In the genomic region with DNA sequence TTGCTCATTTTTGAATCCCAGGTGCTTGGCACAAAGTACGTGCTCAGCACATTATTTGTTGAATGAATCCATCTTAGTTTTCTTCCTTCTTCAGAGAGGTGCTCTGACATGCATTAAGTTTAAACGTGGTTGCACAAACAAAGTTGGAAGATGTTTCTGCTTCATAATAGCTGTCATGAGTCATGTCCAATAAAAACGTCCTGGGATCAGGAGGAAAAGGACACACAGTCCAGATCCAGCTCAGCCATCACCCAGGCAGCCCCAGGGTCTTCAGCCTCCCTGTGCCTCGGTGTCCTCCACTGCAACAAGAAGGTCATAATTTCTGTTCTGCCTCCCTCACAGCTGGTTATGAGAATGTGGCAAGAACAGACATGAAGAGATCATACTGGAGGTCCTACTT, we compare ENCODE assay signal across 13 cellular contexts. TPM values are rescaled to one million over a fixed set of nuclear protein-coding genes. Genes with fewer than 3 reads are reported as not detected.
DNase-seq lines count a peak whose midpoint lies in the region; ATAC-seq and TF ChIP-seq lines count a peak whose summit lies in the region.
"Had no signal": no experiment of that assay in that cellular context is flagged by ENCODE, and none has a peak within 500 bp of the region (broad histone marks: within the 10 kb centered on the region; RNA-seq: fewer than 3 reads in every experiment).

No MANE protein-coding gene starts in this region.

- WGBS in right cardiac atrium, result 47% methylated on average over 4 of the region's 4 CpGs

- DNase-seq in right cardiac atrium (peak in 1 of 3 donors; percentile 23), Right ventricle myocardium inferior (ENCODE audit: missing footprints) (no peak), RWPE2 (ENCODE audit: low spot score) (no peak), left colon (no peak), SIG-M5 treated with dmso at 0.1 percent for 504 hours (lab: John Stamatoyannopoulos, UW; ENCODE audit: unreplicated experiment) (no peak), H7 (no peak), lower lobe of right lung (no peak)
- DNase-seq: activated CD4-positive, alpha-beta T cell treated with anti-CD3 and anti-CD28 coated beads for 1 hour; BE2C; NCI-H187 treated with DMSO at 0.1 percent for 48 hours; stimulated activated naive B cell treated with anti-CD40 and anti-IgM and Interleukin-4, amounts not matched to agents 10 μg/mL and 1 μg/mL and 100 μg/mL, for 72 hours had no signal

- intact Hi-C loops in right cardiac atrium (cut with DNase I) (no loop called here), Right ventricle myocardium inferior (cut with DNase I) (no loop called here), left colon (cut with DNase I, micrococcal nuclease) (no loop called here), lower lobe of right lung (cut with DNase I) (no loop called here)

- peaks cover 19% of the 10 kb centered on the region for H3K4me1 ChIP-seq in right cardiac atrium (ENCODE audit: control insufficient read depth, insufficient read depth, low read length)
- peaks cover 19% of the 10 kb centered on the region for H3K4me1 ChIP-seq in RWPE2 (ENCODE audit: insufficient read depth, poor library complexity, severe bottlenecking)
- H3K4me1 ChIP-seq in lower lobe of right lung, result peaks cover 6% of the 10 kb centered on the region

- H3K36me3 ChIP-seq in RWPE2 (ENCODE audit: low read depth), result no peaks in the 10 kb centered on the region
- no peaks in the 10 kb centered on the region for H3K36me3 ChIP-seq in H7 (replicated peaks; ENCODE audit: control insufficient read depth, insufficient read depth, low read length)
- H3K36me3 ChIP-seq in lower lobe of right lung, result no peaks in the 10 kb centered on the region
- H3K36me3 ChIP-seq: BE2C, SJSA1 had no signal

- peak overlapping the region; percentile 62 for H3K27ac ChIP-seq in right cardiac atrium (ENCODE audit: low read length)
- H3K27ac ChIP-seq in RWPE2 (ENCODE audit: poor library complexity, severe bottlenecking), result peak overlapping the region; percentile 44
- H3K27ac ChIP-seq in lower lobe of right lung, result no peak overlapping the region
- H3K27ac ChIP-seq: SJSA1 had no signal

- H3K4me3 ChIP-seq in right cardiac atrium (ENCODE audit: low read length) (no peak overlapping the region), RWPE2 (ENCODE audit: severe bottlenecking) (no peak overlapping the region), H7 (ENCODE audit: insufficient read depth, low read depth, low read length) (no peak overlapping the region), lower lobe of right lung (no peak overlapping the region)
- H3K4me3 ChIP-seq: SJSA1 had no signal

- H3K27me3 ChIP-seq in right cardiac atrium (ENCODE audit: control insufficient read depth, insufficient read depth) (no peaks in the 10 kb centered on the region), RWPE2 (ENCODE audit: insufficient read depth, poor library complexity, severe bottlenecking) (no peaks in the 10 kb centered on the region), H7 (ENCODE audit: control insufficient read depth, insufficient read depth, low read length) (no peaks in the 10 kb centered on the region), lower lobe of right lung (ENCODE audit: low read depth) (no peaks in the 10 kb centered on the region)
- H3K27me3 ChIP-seq: BE2C, SJSA1 had no signal

- TF ChIP-seq CTCF in RWPE2 (IDR thresholded peaks at IDR 0.05; ENCODE audit: poor library complexity, severe bottlenecking) (no peak), lower lobe of right lung (IDR thresholded peaks at IDR 0.05) (no peak)

- ATAC-seq in right cardiac atrium (peak in 1 of 2 donors; percentile 33), Right ventricle myocardium inferior (no peak), RWPE2 (ENCODE audit: low read depth) (peak; percentile 79), left colon (peak; percentile 54), lower lobe of right lung (no peak), GM18873 (IDR thresholded peaks at IDR 0.05; ENCODE audit: low FRiP score, unreplicated experiment) (no peak)

- H3K9me3 ChIP-seq in right cardiac atrium (ENCODE audit: control insufficient read depth, low read length), result no peaks in the 10 kb centered on the region
- H3K9me3 ChIP-seq in RWPE2 (ENCODE audit: severe bottlenecking), result no peaks in the 10 kb centered on the region
- no peaks in the 10 kb centered on the region for H3K9me3 ChIP-seq in lower lobe of right lung
- H3K9me3 ChIP-seq: BE2C, SJSA1 had no signal

RNA-seq across cellular contexts. Expression of gene CCNL1, which starts 55.4 kb away (rescaled TPM):
- total RNA-seq in right cardiac atrium (10 to 100 TPM; 30.1 to 60.6 (median 41.2) TPM), Right ventricle myocardium inferior (21.2 TPM), left colon (100 to 1,000 TPM; 103 to 128 TPM), lower lobe of right lung (133 TPM)
- polyA plus RNA-seq in right cardiac atrium, result 39.4 TPM
- total RNA-seq in H7 (2014; rRNA removed; shearing (Covaris generic)), result 41.1 and 75.1 TPM in 2 replicates

Comparison
In these comparisons a context has a peak if more than half of its experiments do, and no peak if none do; other contexts are left out.
1. ATAC-seq: peak in RWPE2 (single experiment) and left colon (single experiment); none in Right ventricle myocardium inferior (single experiment), lower lobe of right lung (0 of 2) and GM18873 (single experiment).